ENCODE assay signal across 8 cellular contexts in genomic region chr7:1579481-1580421, GRCh38. TPM values are rescaled to one million over a fixed set of nuclear protein-coding genes. Genes with fewer than 3 reads are reported as not detected.
DNase-seq lines count a peak whose midpoint lies in the region; ATAC-seq and TF ChIP-seq lines count a peak whose summit lies in the region.

No MANE protein-coding gene starts in this region.

- H3K27ac Mint-ChIP-seq in activated CD8-positive, alpha-beta memory T cell treated with anti-CD3 and anti-CD28 coated beads, Interleukin-2, amount 10 ng/mL, durations not matched to agents 7 days and 5 days = no peak overlapping the region
- no peak overlapping the region for H3K27ac Mint-ChIP-seq in endothelial cell (ENCODE audit: unreplicated experiment)

- peak; percentile 71 for ATAC-seq in HG03045 (IDR thresholded peaks at IDR 0.05; ENCODE audit: unreplicated experiment)
- ATAC-seq in activated CD8-positive, alpha-beta memory T cell treated with anti-CD3 and anti-CD28 coated beads, Interleukin-2, amount 10 ng/mL, durations not matched to agents 7 days and 5 days = peak; percentile 97
- no peak for ATAC-seq in HG03108 (IDR thresholded peaks at IDR 0.05; ENCODE audit: unreplicated experiment)

- TF ChIP-seq CTCF in endothelial cell (IDR thresholded peaks at IDR 0.05; ENCODE audit: unreplicated experiment) = peak; percentile 55

- DNase-seq in Daoy (ENCODE audit: low read depth) (peak; percentile 82), NOMO-1 (lab: John Stamatoyannopoulos, UW; ENCODE audit: unreplicated experiment in 2 of 2) (peak; percentile 41 to 44), endothelial cell (ENCODE audit: low spot score) (peak; percentile 87), mucosa of gallbladder (ENCODE audit: low spot score) (peak; percentile 60)
- peak; percentile 74 for DNase-seq in activated CD8-positive, alpha-beta memory T cell treated with anti-CD3 and anti-CD28 coated beads, Interleukin-2, amount 10 ng/mL, durations not matched to agents 7 days and 5 days
- DNase-seq in stimulated activated CD8-positive, alpha-beta memory T cell treated with anti-CD3 and anti-CD28 coated beads, Interleukin-7, amount 100 ng/mL, for 24 hours (ENCODE audit: low read depth) = peak; percentile 37

- H3K9me3 Mint-ChIP-seq in activated CD8-positive, alpha-beta memory T cell treated with anti-CD3 and anti-CD28 coated beads, Interleukin-2, amount 10 ng/mL, durations not matched to agents 7 days and 5 days (ENCODE audit: low read depth) = no peaks in the 10 kb centered on the region
- no peaks in the 10 kb centered on the region for H3K9me3 Mint-ChIP-seq in endothelial cell (ENCODE audit: unreplicated experiment)

- CTCF ChIA-PET in activated CD8-positive, alpha-beta memory T cell treated with anti-CD3 and anti-CD28 coated beads, Interleukin-2, amount 10 ng/mL, durations not matched to agents 7 days and 5 days (lab: Charles Lee) = interaction anchor here (0.6 to 1.2 kb wide), 9 partner anchors 9 to 774 kb away, joined by 3 to 6 read pairs (median 3); no protein-coding TSS in a partner anchor

- peaks cover 3% of the 10 kb centered on the region for H3K4me1 Mint-ChIP-seq in activated CD8-positive, alpha-beta memory T cell treated with anti-CD3 and anti-CD28 coated beads, Interleukin-2, amount 10 ng/mL, durations not matched to agents 7 days and 5 days
- peaks cover 3% of the 10 kb centered on the region for H3K4me1 Mint-ChIP-seq in endothelial cell (ENCODE audit: unreplicated experiment)

- peaks cover 2% of the 10 kb centered on the region for H3K27me3 Mint-ChIP-seq in activated CD8-positive, alpha-beta memory T cell treated with anti-CD3 and anti-CD28 coated beads, Interleukin-2, amount 10 ng/mL, durations not matched to agents 7 days and 5 days
- peaks cover 2% of the 10 kb centered on the region for H3K27me3 Mint-ChIP-seq in endothelial cell (ENCODE audit: unreplicated experiment)

- no peak overlapping the region for H3K4me3 Mint-ChIP-seq in activated CD8-positive, alpha-beta memory T cell treated with anti-CD3 and anti-CD28 coated beads, Interleukin-2, amount 10 ng/mL, durations not matched to agents 7 days and 5 days
- no peak overlapping the region for H3K4me3 Mint-ChIP-seq in endothelial cell (ENCODE audit: unreplicated experiment)

- H3K36me3 Mint-ChIP-seq in activated CD8-positive, alpha-beta memory T cell treated with anti-CD3 and anti-CD28 coated beads, Interleukin-2, amount 10 ng/mL, durations not matched to agents 7 days and 5 days = no peaks in the 10 kb centered on the region
- peaks cover 10% of the 10 kb centered on the region for H3K36me3 Mint-ChIP-seq in endothelial cell (ENCODE audit: low read depth, unreplicated experiment)

RNA-seq across cellular contexts. Expression of gene PSMG3, which starts 9.9 kb away (rescaled TPM):
- total RNA-seq in Daoy (2014; rRNA removed; shearing (Covaris generic)) = 107 and 130 TPM in 2 replicates
- 10 to 100 TPM; 37.2 to 37.9 TPM for total RNA-seq in activated CD8-positive, alpha-beta memory T cell treated with anti-CD3 and anti-CD28 coated beads, Interleukin-2, amount 10 ng/mL, durations not matched to agents 7 days and 5 days
- 20.3 TPM for total RNA-seq in endothelial cell (ENCODE audit: unreplicated experiment)
- total RNA-seq in mucosa of gallbladder = 23.7 TPM

RNA-seq across cellular contexts. Expression of gene TMEM184A, which starts 23.7 kb away (rescaled TPM):
- 1.7 and 5.9 TPM in 2 replicates for total RNA-seq in Daoy (2014; rRNA removed; shearing (Covaris generic))
- not detected for total RNA-seq in activated CD8-positive, alpha-beta memory T cell treated with anti-CD3 and anti-CD28 coated beads, Interleukin-2, amount 10 ng/mL, durations not matched to agents 7 days and 5 days
- total RNA-seq in endothelial cell (ENCODE audit: unreplicated experiment) = 0.21 TPM
- total RNA-seq in mucosa of gallbladder = 39.8 TPM

RNA-seq across cellular contexts. Expression of gene MAFK, which starts 49.2 kb away (rescaled TPM):
- 19.8 and 25.8 TPM in 2 replicates for total RNA-seq in Daoy (2014; rRNA removed; shearing (Covaris generic))
- 10 to 100 TPM; 22.4 to 22.9 TPM for total RNA-seq in activated CD8-positive, alpha-beta memory T cell treated with anti-CD3 and anti-CD28 coated beads, Interleukin-2, amount 10 ng/mL, durations not matched to agents 7 days and 5 days
- total RNA-seq in endothelial cell (ENCODE audit: unreplicated experiment) (3.4 TPM), mucosa of gallbladder (56.6 TPM)

Comparison
In these comparisons a context has a peak if more than half of its experiments do, and no peak if none do; other contexts are left out.
1. DNase-seq: peak in every context shown above with its lines; median percentile 87 in endothelial cell; 82 in Daoy; 74 in activated CD8-positive, alpha-beta memory T cell treated with anti-CD3 and anti-CD28 coated beads, Interleukin-2, amount 10 ng/mL, durations not matched to agents 7 days and 5 days; 60 in mucosa of gallbladder; 42 in NOMO-1; 37 in stimulated activated CD8-positive, alpha-beta memory T cell treated with anti-CD3 and anti-CD28 coated beads, Interleukin-7, amount 100 ng/mL, for 24 hours.